ENCODE assay signal across 23 cellular contexts in genomic region chr5:93100433-93100832, GRCh38.
DNase-seq lines count a peak whose midpoint lies in the region; ATAC-seq and TF ChIP-seq lines count a peak whose summit lies in the region.
"Had no signal": no experiment of that assay in that cellular context is flagged by ENCODE, and none has a peak within 500 bp of the region (broad histone marks: within the 10 kb centered on the region; RNA-seq: fewer than 3 reads in every experiment).

No MANE protein-coding gene starts in this region.

- H4K20me1 ChIP-seq in fibroblast of lung (ENCODE audit: control insufficient read depth, extremely low read depth, insufficient read depth, low read length): no peaks in the 10 kb centered on the region
- no peaks in the 10 kb centered on the region for H4K20me1 ChIP-seq in hepatocyte (ENCODE audit: insufficient read depth, poor library complexity, severe bottlenecking)

- H3K36me3 ChIP-seq in fibroblast of lung (ENCODE audit: control insufficient read depth, insufficient read depth, low read length) (no peaks in the 10 kb centered on the region), hepatocyte (replicated peaks; ENCODE audit: insufficient read depth, low read depth) (no peaks in the 10 kb centered on the region)
- H3K36me3 ChIP-seq: esophagus muscularis mucosa, left lung, suprapubic skin had no signal

- no peaks in the 10 kb centered on the region for H3K4me1 ChIP-seq in fibroblast of lung (ENCODE audit: control insufficient read depth, extremely low read depth, insufficient read depth, low read length)
- H3K4me1 ChIP-seq in hepatocyte (ENCODE audit: insufficient read depth): no peaks in the 10 kb centered on the region
- H3K4me1 ChIP-seq: esophagus muscularis mucosa, left lung, parathyroid adenoma, suprapubic skin had no signal

- no peaks in the 10 kb centered on the region for H3K9me2 ChIP-seq in hepatocyte (replicated peaks; ENCODE audit: insufficient read depth)

- no peaks in the 10 kb centered on the region for H3K27me3 ChIP-seq in fibroblast of lung (ENCODE audit: control insufficient read depth, insufficient read depth, low read length)
- no peaks in the 10 kb centered on the region for H3K27me3 ChIP-seq in hepatocyte
- H3K27me3 ChIP-seq: esophagus muscularis mucosa, left lung, suprapubic skin had no signal

- H3K36me3 Mint-ChIP-seq in T-helper 17 cell (ENCODE audit: low read depth): no peaks in the 10 kb centered on the region
- H3K36me3 Mint-ChIP-seq: activated naive CD4-positive, alpha-beta T cell treated with anti-CD3 and anti-CD28 coated beads, Interleukin-2, amount 50 U/mL, for 24 hours had no signal

- no peak for ATAC-seq in T-helper 17 cell
- ATAC-seq: activated T-cell treated with anti-CD3 and anti-CD28 coated beads, Interleukin-2, amount 50 U/mL, for 4 hours; left lung had no signal

- H3K4me3 ChIP-seq in fibroblast of lung (replicated peaks in 1 of 4; ENCODE audit: control extremely low read depth in 1 of 4, insufficient read depth in 1 of 4, low read depth in 3 of 4, low read length in 4 of 4) (no peak overlapping the region), skeletal muscle cell (ENCODE audit: low read depth, low read length) (no peak overlapping the region), hepatocyte (no peak overlapping the region)
- H3K4me3 ChIP-seq: esophagus muscularis mucosa, left lung, suprapubic skin had no signal

- H3K4me3 Mint-ChIP-seq in T-helper 17 cell: no peak overlapping the region
- H3K4me3 Mint-ChIP-seq: activated CD4-positive, alpha-beta memory T cell treated with anti-CD3 and anti-CD28 coated beads, Interleukin-2, amount 10 ng/mL, durations not matched to agents 7 days and 5 days; activated naive CD4-positive, alpha-beta T cell treated with anti-CD3 and anti-CD28 coated beads, Interleukin-2, amount 50 U/mL, for 24 hours; activated T-cell treated with anti-CD3 and anti-CD28 coated beads, Interleukin-2, amount 50 U/mL, for 4 hours had no signal

- no peaks in the 10 kb centered on the region for H3K27me3 Mint-ChIP-seq in T-helper 17 cell
- H3K27me3 Mint-ChIP-seq: activated CD4-positive, alpha-beta memory T cell treated with anti-CD3 and anti-CD28 coated beads, Interleukin-2, amount 10 ng/mL, durations not matched to agents 7 days and 5 days; activated naive CD4-positive, alpha-beta T cell treated with anti-CD3 and anti-CD28 coated beads, Interleukin-2, amount 50 U/mL, for 24 hours had no signal

- TF ChIP-seq CTCF in fibroblast of lung (conservative IDR thresholded peaks at IDR 0.05 in 1 of 2, IDR thresholded peaks at IDR 0.05 in 1 of 2; ENCODE audit: low read depth in 1 of 2, low read length in 2 of 2) (no peak), hepatocyte (IDR thresholded peaks at IDR 0.05; ENCODE audit: poor library complexity) (no peak)

- DNase-seq in EL (peak; percentile 75), M059J (ENCODE audit: low read depth) (peak; percentile 93), fibroblast of lung (ENCODE audit: low read depth in 2 of 2) (peak; percentile 51 to 85), skeletal muscle cell (ENCODE audit: low read depth) (peak; percentile 43), T-helper 17 cell (no peak), AML-193 (lab: John Stamatoyannopoulos, UW) (no peak), hepatocyte (ENCODE audit: low spot score) (no peak)
- DNase-seq: activated CD4-positive, alpha-beta memory T cell treated with anti-CD3 and anti-CD28 coated beads, Interleukin-2, amount 10 ng/mL, durations not matched to agents 7 days and 5 days; activated T-cell treated with anti-CD3 and anti-CD28 coated beads, Interleukin-2, amount 50 U/mL, for 4 hours; DMS 273 treated with DMSO at 0.1 percent for 48 hours; left lung; MV-4-11; NCI-H2029; SHP77; small intestine; stimulated activated CD4-positive, alpha-beta T cell treated with anti-CD3 and anti-CD28 coated beads, Interleukin-4, amount 100 ng/mL, for 24 hours; stimulated activated CD8-positive, alpha-beta memory T cell treated with anti-CD3 and anti-CD28 coated beads, Interleukin-4, amount 100 ng/mL, for 48 hours; T-helper 1 cell had no signal

- no peak overlapping the region for H3K4me2 ChIP-seq in fibroblast of lung (ENCODE audit: extremely low read depth, insufficient read depth, low read length)
- H3K4me2 ChIP-seq in hepatocyte: no peak overlapping the region

- H3K79me2 ChIP-seq in fibroblast of lung (ENCODE audit: control insufficient read depth, insufficient read depth, low read length) (no peaks in the 10 kb centered on the region), hepatocyte (no peaks in the 10 kb centered on the region)
- H3K79me2 ChIP-seq: parathyroid adenoma had no signal

- H3K27ac ChIP-seq in fibroblast of lung (ENCODE audit: insufficient read depth, low read length): no peak overlapping the region
- no peak overlapping the region for H3K27ac ChIP-seq in hepatocyte
- H3K27ac ChIP-seq: C4-2B, esophagus muscularis mucosa, left lung, parathyroid adenoma, suprapubic skin had no signal

- no peak overlapping the region for H3K9ac ChIP-seq in fibroblast of lung (ENCODE audit: insufficient read depth, low read length)
- H3K9ac ChIP-seq: parathyroid adenoma had no signal

- H3K9me3 ChIP-seq in fibroblast of lung (ENCODE audit: control insufficient read depth, insufficient read depth, low read depth, low read length): no peaks in the 10 kb centered on the region
- no peaks in the 10 kb centered on the region for H3K9me3 ChIP-seq in T-helper 17 cell (ENCODE audit: control insufficient read depth, low read length, poor library complexity, severe bottlenecking)
- no peaks in the 10 kb centered on the region for H3K9me3 ChIP-seq in hepatocyte (ENCODE audit: low read depth)
- H3K9me3 ChIP-seq: esophagus muscularis mucosa, suprapubic skin had no signal

- no peak overlapping the region for H3K27ac Mint-ChIP-seq in T-helper 17 cell
- H3K27ac Mint-ChIP-seq: activated CD4-positive, alpha-beta memory T cell treated with anti-CD3 and anti-CD28 coated beads, Interleukin-2, amount 10 ng/mL, durations not matched to agents 7 days and 5 days; activated naive CD4-positive, alpha-beta T cell treated with anti-CD3 and anti-CD28 coated beads, Interleukin-2, amount 50 U/mL, for 24 hours had no signal

- no peaks in the 10 kb centered on the region for H3K4me1 Mint-ChIP-seq in T-helper 17 cell
- H3K4me1 Mint-ChIP-seq: activated CD4-positive, alpha-beta memory T cell treated with anti-CD3 and anti-CD28 coated beads, Interleukin-2, amount 10 ng/mL, durations not matched to agents 7 days and 5 days; activated naive CD4-positive, alpha-beta T cell treated with anti-CD3 and anti-CD28 coated beads, Interleukin-2, amount 50 U/mL, for 24 hours had no signal

- H2AFZ ChIP-seq in fibroblast of lung (ENCODE audit: low read length) (no peak overlapping the region), hepatocyte (no peak overlapping the region)
- H2AFZ ChIP-seq: parathyroid adenoma had no signal

Comparison
In these comparisons a context has a peak if more than half of its experiments do, and no peak if none do; other contexts are left out.
1. DNase-seq: peak in EL (single experiment), M059J (single experiment), fibroblast of lung (2 of 2) and skeletal muscle cell (single experiment); none in T-helper 17 cell (0 of 3), AML-193 (0 of 2) and hepatocyte (single experiment).